ENCODE assay signal across 14 cellular contexts in the genomic region with DNA sequence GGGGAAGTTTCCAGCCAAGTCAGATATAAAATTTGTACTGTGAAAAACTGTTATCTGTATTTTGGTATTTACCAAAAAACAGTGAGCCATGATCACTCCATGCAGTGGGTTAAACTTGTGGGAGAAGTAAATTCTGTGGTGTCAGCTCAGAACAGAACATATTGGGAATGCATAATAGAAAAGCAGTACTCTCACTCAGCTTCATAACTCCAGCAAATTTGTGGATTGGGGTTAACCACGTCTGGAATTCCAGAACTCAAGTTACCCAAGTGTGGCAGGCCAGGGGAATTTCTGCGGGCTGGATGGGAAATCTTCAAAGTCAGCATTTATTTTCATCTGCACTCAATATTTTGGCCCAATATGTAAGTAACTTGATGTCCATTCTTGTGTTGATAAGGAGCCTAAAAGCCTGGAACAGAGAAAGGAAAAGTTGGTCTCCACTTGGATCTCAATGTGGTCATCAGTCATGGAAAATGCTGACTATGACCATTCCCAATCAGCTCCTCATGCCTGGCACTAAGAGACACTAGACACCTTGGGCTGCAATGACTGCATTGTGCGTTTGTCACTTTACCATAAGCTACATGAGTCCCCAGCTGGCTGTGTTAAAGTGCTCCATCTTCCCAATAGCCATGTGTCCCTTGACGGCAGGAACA. TPM values are rescaled to one million over a fixed set of nuclear protein-coding genes. Genes with fewer than 3 reads are reported as not detected.
DNase-seq lines count a peak whose midpoint lies in the region; ATAC-seq, FAIRE-seq and TF ChIP-seq lines count a peak whose summit lies in the region.
"Had no signal": no experiment of that assay in that cellular context is flagged by ENCODE, and none has a peak within 500 bp of the region (broad histone marks: within the 10 kb centered on the region; RNA-seq: fewer than 3 reads in every experiment).

No MANE protein-coding gene starts in this region.

- H3K4me1 Mint-ChIP-seq in astrocyte (ENCODE audit: low read depth, unreplicated experiment) (peaks cover 45% of the 10 kb centered on the region), type B pancreatic cell (ENCODE audit: unreplicated experiment) (peaks cover 18% of the 10 kb centered on the region)
- peaks cover 5 to 21% of the 10 kb centered on the region in 2 donors for H3K4me1 Mint-ChIP-seq in stimulated activated naive B cell treated with anti-CD40 and anti-IgM and Interleukin-4, amounts not matched to agents 10 μg/mL and 1 μg/mL and 100 μg/mL, for 72 hours
- H3K4me1 Mint-ChIP-seq: stimulated activated naive CD8-positive, alpha-beta T cell treated with anti-CD3 and anti-CD28 coated beads, Interleukin-15, amount 100 ng/mL, for 72 hours had no signal

- no peak for ATAC-seq in stimulated activated naive B cell treated with anti-CD40 and anti-IgM and Interleukin-4, amounts not matched to agents 10 μg/mL and 1 μg/mL and 100 μg/mL, for 72 hours (replicated peaks)
- ATAC-seq: stimulated activated naive CD8-positive, alpha-beta T cell treated with anti-CD3 and anti-CD28 coated beads, Interleukin-15, amount 100 ng/mL, for 72 hours had no signal

- DNase-seq in H4 (ENCODE audit: low spot score) (peak; percentile 86), astrocyte (ENCODE audit: low read depth) (peak; percentile 99), iris pigment epithelial cell (ENCODE audit: low read depth) (peak; percentile 73), type B pancreatic cell (ENCODE audit: extremely low spot score, unreplicated experiment) (no peak), cortex of kidney (lab: John Stamatoyannopoulos, UW) (no peak), GM19240 (ENCODE audit: insufficient read length, low spot score) (no peak)
- DNase-seq in stimulated activated naive B cell treated with anti-CD40 and anti-IgM and Interleukin-4, amounts not matched to agents 10 μg/mL and 1 μg/mL and 100 μg/mL, for 72 hours = no peak
- DNase-seq: activated CD4-positive, alpha-beta memory T cell treated with anti-CD3 and anti-CD28 coated beads for 36 hours; dermis blood vessel endothelial cell; HFFc6; PC-9; stimulated activated CD4-positive, alpha-beta T cell treated with anti-CD3 and anti-CD28 coated beads, Interleukin-1b, Interleukin-23, amount 100 ng/mL, for 48 hours; stimulated activated naive CD8-positive, alpha-beta T cell treated with anti-CD3 and anti-CD28 coated beads, Interleukin-15, amount 100 ng/mL, for 72 hours had no signal

- no peaks in the 10 kb centered on the region for H3K27me3 Mint-ChIP-seq in astrocyte (ENCODE audit: low read depth, unreplicated experiment)
- no peaks in the 10 kb centered on the region for H3K27me3 Mint-ChIP-seq in type B pancreatic cell
- no peaks in the 10 kb centered on the region for H3K27me3 Mint-ChIP-seq in stimulated activated naive B cell treated with anti-CD40 and anti-IgM and Interleukin-4, amounts not matched to agents 10 μg/mL and 1 μg/mL and 100 μg/mL, for 72 hours
- H3K27me3 Mint-ChIP-seq: stimulated activated naive CD8-positive, alpha-beta T cell treated with anti-CD3 and anti-CD28 coated beads, Interleukin-15, amount 100 ng/mL, for 72 hours had no signal

- H3K27ac ChIP-seq in astrocyte (ENCODE audit: low read depth, low read length) = peak overlapping the region; percentile 80
- H3K27ac ChIP-seq: neutrophil, PC-9 had no signal

- peaks cover 1% of the 10 kb centered on the region for H3K36me3 Mint-ChIP-seq in astrocyte (ENCODE audit: low read depth, unreplicated experiment)
- H3K36me3 Mint-ChIP-seq in type B pancreatic cell = peaks cover 7% of the 10 kb centered on the region
- no peaks in the 10 kb centered on the region for H3K36me3 Mint-ChIP-seq in stimulated activated naive B cell treated with anti-CD40 and anti-IgM and Interleukin-4, amounts not matched to agents 10 μg/mL and 1 μg/mL and 100 μg/mL, for 72 hours
- H3K36me3 Mint-ChIP-seq: activated CD4-positive, alpha-beta memory T cell treated with anti-CD3 and anti-CD28 coated beads for 36 hours had no signal

- H3K9ac ChIP-seq in astrocyte (ENCODE audit: low read length) = peak overlapping the region; percentile 73

- no peaks in the 10 kb centered on the region for H3K9me3 ChIP-seq in astrocyte (ENCODE audit: insufficient read depth, low read depth, low read length)
- H3K9me3 ChIP-seq: neutrophil had no signal

- H3K4me3 ChIP-seq in astrocyte (ENCODE audit: insufficient read depth, low read depth, low read length) = no peak overlapping the region
- H3K4me3 ChIP-seq: PC-9 had no signal

- no peaks in the 10 kb centered on the region for H3K79me2 ChIP-seq in astrocyte (ENCODE audit: insufficient read depth, low read length)

- H3K4me2 ChIP-seq in astrocyte (ENCODE audit: low read length) = peak overlapping the region; percentile 68
- H3K4me2 ChIP-seq: PC-9 had no signal

- H3K9me3 Mint-ChIP-seq in astrocyte (ENCODE audit: unreplicated experiment) = peaks cover 3% of the 10 kb centered on the region
- H3K9me3 Mint-ChIP-seq in type B pancreatic cell = peaks cover 12% of the 10 kb centered on the region
- peaks cover 0 to 6% of the 10 kb centered on the region in 2 donors for H3K9me3 Mint-ChIP-seq in stimulated activated naive B cell treated with anti-CD40 and anti-IgM and Interleukin-4, amounts not matched to agents 10 μg/mL and 1 μg/mL and 100 μg/mL, for 72 hours
- H3K9me3 Mint-ChIP-seq: HFFc6; stimulated activated naive CD8-positive, alpha-beta T cell treated with anti-CD3 and anti-CD28 coated beads, Interleukin-15, amount 100 ng/mL, for 72 hours had no signal

- FAIRE-seq in astrocyte (lab: Jason Lieb, UNC) = peak; percentile 80

- H3K4me1 ChIP-seq in astrocyte (ENCODE audit: insufficient read depth, low read length) = peaks cover 26% of the 10 kb centered on the region

- no peaks in the 10 kb centered on the region for H3K36me3 ChIP-seq in astrocyte (ENCODE audit: insufficient read depth, low read length)
- H3K36me3 ChIP-seq: neutrophil had no signal

- TF ChIP-seq CTCF in astrocyte (IDR thresholded peaks at IDR 0.05; ENCODE audit: insufficient read depth, low read depth, low read length) = no peak
- no peak for TF ChIP-seq CTCF in type B pancreatic cell (conservative IDR thresholded peaks at IDR 0.05)

- H3K4me3 Mint-ChIP-seq in astrocyte (ENCODE audit: unreplicated experiment) (peak overlapping the region; percentile 31), type B pancreatic cell (no peak overlapping the region)
- no peak overlapping the region for H3K4me3 Mint-ChIP-seq in stimulated activated naive B cell treated with anti-CD40 and anti-IgM and Interleukin-4, amounts not matched to agents 10 μg/mL and 1 μg/mL and 100 μg/mL, for 72 hours
- H3K4me3 Mint-ChIP-seq: activated CD4-positive, alpha-beta memory T cell treated with anti-CD3 and anti-CD28 coated beads for 36 hours; HFFc6; stimulated activated naive CD8-positive, alpha-beta T cell treated with anti-CD3 and anti-CD28 coated beads, Interleukin-15, amount 100 ng/mL, for 72 hours had no signal

- H2AFZ ChIP-seq in astrocyte (ENCODE audit: low read depth, low read length) = no peak overlapping the region
- H2AFZ ChIP-seq: PC-9 had no signal

- H3K27me3 ChIP-seq in astrocyte (ENCODE audit: insufficient read depth, low read length) = no peaks in the 10 kb centered on the region
- H3K27me3 ChIP-seq: neutrophil had no signal

- no peaks in the 10 kb centered on the region for H4K20me1 ChIP-seq in astrocyte (ENCODE audit: insufficient read depth, low read length)

- H3K27ac Mint-ChIP-seq in astrocyte (ENCODE audit: unreplicated experiment) (peak overlapping the region; percentile 100), type B pancreatic cell (peak overlapping the region; percentile 35)
- H3K27ac Mint-ChIP-seq in stimulated activated naive B cell treated with anti-CD40 and anti-IgM and Interleukin-4, amounts not matched to agents 10 μg/mL and 1 μg/mL and 100 μg/mL, for 72 hours = no peak overlapping the region
- H3K27ac Mint-ChIP-seq: activated CD4-positive, alpha-beta memory T cell treated with anti-CD3 and anti-CD28 coated beads for 36 hours; HFFc6; stimulated activated naive CD8-positive, alpha-beta T cell treated with anti-CD3 and anti-CD28 coated beads, Interleukin-15, amount 100 ng/mL, for 72 hours had no signal

RNA-seq across cellular contexts. Expression of gene ENAH, which starts 39.1 kb away (rescaled TPM):
- 89.4 and 98.0 TPM in 2 replicates for total RNA-seq in H4 (2014; rRNA removed; shearing (Covaris generic))
- total RNA-seq in astrocyte = 749 and 829 TPM in 2 replicates
- total RNA-seq in type B pancreatic cell (ENCODE audit: low replicate concordance) = 69.2 and 133 TPM in 2 replicates

Comparison
In these comparisons a context has a peak if more than half of its experiments do, and no peak if none do; other contexts are left out.
1. DNase-seq: peak in H4 (single experiment), astrocyte (single experiment) and iris pigment epithelial cell (single experiment); none in type B pancreatic cell (single experiment), stimulated activated naive B cell treated with anti-CD40 and anti-IgM and Interleukin-4, amounts not matched to agents 10 μg/mL and 1 μg/mL and 100 μg/mL, for 72 hours (single experiment), cortex of kidney (single experiment) and GM19240 (single experiment).